Comparison of ENCODE assay signal across 8 cellular contexts in genomic region chr12:120528861-120529525, GRCh38. TPM values are rescaled to one million over a fixed set of nuclear protein-coding genes. Genes with fewer than 3 reads are reported as not detected.
DNase-seq lines count a peak whose midpoint lies in the region; ATAC-seq and TF ChIP-seq lines count a peak whose summit lies in the region.

COQ5 (minus strand) TSS chr12:120529158; CDS start chr12:120529141, 17 bp downstream.

- TF ChIP-seq CTCF in GM10266 (IDR thresholded peaks at IDR 0.05; ENCODE audit: control insufficient read depth, insufficient read depth, low read depth, missing control alignments) (no peak), heart right ventricle (IDR thresholded peaks at IDR 0.05) (no peak), upper lobe of left lung (IDR thresholded peaks at IDR 0.05) (peak in 1 of 6 experiments; percentile 8)

- TF ChIP-seq EP300 in upper lobe of left lung (IDR thresholded peaks at IDR 0.05): peak in 1 of 4 donors; percentile 46

- intact Hi-C loops in T-helper 1 cell treated with Interleukin-12 subunit alpha and Interleukin-12 subunit beta and Interleukin-4 antibody, amounts not matched to agents 30 ng/mL and 1 ng/mL, for 36 hours (cut with micrococcal nuclease): loop anchor here (1.0 to 2.0 kb wide), 6 partner anchors 8 to 768 kb away; partner anchors contain the start of genes C12orf43, CAMKK2, COX6A1 and DYNLL1
- intact Hi-C loops in heart right ventricle (cut with DNase I) (loop anchor here in 1 of 10 donors (2.0 kb wide), 1 partner anchor 32 kb away; the partner anchor contains the start of gene DYNLL1), posterior vena cava (cut with DNase I) (no loop called here)

- peaks cover 0 to 15% (median 0%) of the 10 kb centered on the region in 9 donors for H3K36me3 ChIP-seq in heart right ventricle
- no peaks in the 10 kb centered on the region for H3K36me3 ChIP-seq in upper lobe of left lung

- 0% methylated on average over 38 of the region's 38 CpGs for WGBS in heart right ventricle, 2 donors
- 0 to 1% methylated on average over 18 to 38 of the region's 38 CpGs for WGBS in upper lobe of left lung, 2 donors

- H3K9me3 ChIP-seq in heart right ventricle (no peaks in the 10 kb centered on the region), upper lobe of left lung (no peaks in the 10 kb centered on the region)

- H3K27ac ChIP-seq in heart right ventricle: peak within 1 kb of the TSS; percentile 64 to 96 (median 93)
- H3K27ac ChIP-seq in upper lobe of left lung: peak within 1 kb of the TSS; percentile 89 to 97 (median 90)

- no peaks in the 10 kb centered on the region for H3K27me3 ChIP-seq in heart right ventricle
- no peaks in the 10 kb centered on the region for H3K27me3 ChIP-seq in upper lobe of left lung

- ATAC-seq in HG02623 (IDR thresholded peaks at IDR 0.05; ENCODE audit: unreplicated experiment) (peak; percentile 81), heart right ventricle (peak; percentile 93 to 97 (median 96)), upper lobe of left lung (ENCODE audit: low FRiP score in 2 of 2) (peak; percentile 97 to 98)

- peak in 3 of 4 donors; percentile 41 to 70 (median 70) for TF ChIP-seq POLR2A in upper lobe of left lung (IDR thresholded peaks at IDR 0.05)

- peak within 1 kb of the TSS; percentile 60 to 80 (median 72) for H3K4me3 ChIP-seq in heart right ventricle
- peak within 1 kb of the TSS; percentile 51 to 92 (median 66) for H3K4me3 ChIP-seq in upper lobe of left lung

- DNase-seq in GM10266 (ENCODE audit: extremely low spot score) (peak; percentile 83), NCI-H1105 treated with DMSO at 0.1 percent for 48 hours (lab: John Stamatoyannopoulos, UW) (peak; percentile 81), amniotic epithelial cell (ENCODE audit: low read depth) (peak; percentile 79), heart right ventricle (peak; percentile 91 to 94), posterior vena cava (ENCODE audit: low spot score) (peak; percentile 98), upper lobe of left lung (peak; percentile 93 to 96)

- H3K4me1 ChIP-seq in heart right ventricle (peaks cover 0 to 21% (median 16%) of the 10 kb centered on the region in 9 donors), upper lobe of left lung (peaks cover 0 to 19% (median 8%) of the 10 kb centered on the region in 4 donors)

RNA-seq across cellular contexts. Expression of gene COQ5, which starts in this region (rescaled TPM):
- 26.3 and 29.0 TPM in 2 replicates for total RNA-seq in T-helper 1 cell treated with Interleukin-12 subunit alpha and Interleukin-12 subunit beta and Interleukin-4 antibody, amounts not matched to agents 30 ng/mL and 1 ng/mL, for 36 hours
- 10 to 100 TPM; 32.0 to 56.0 (median 43.6) TPM for total RNA-seq in heart right ventricle
- 10 to 100 TPM; 32.5 to 64.5 TPM for polyA plus RNA-seq in heart right ventricle
- 10 to 100 TPM; 15.7 to 21.5 TPM for total RNA-seq in posterior vena cava
- 10 to 100 TPM in 5 of 6 donors, 1 to 10 TPM in 1; 7.5 to 26.0 (median 16.3) TPM for total RNA-seq in upper lobe of left lung

Comparison
In these comparisons a context has a peak if more than half of its experiments do, and no peak if none do; other contexts are left out.
1. Peak in every context shown above with its lines: DNase-seq, ATAC-seq, H3K4me3 ChIP-seq and H3K27ac ChIP-seq.